ENCODE assay signal across 13 cellular contexts in the genomic region with DNA sequence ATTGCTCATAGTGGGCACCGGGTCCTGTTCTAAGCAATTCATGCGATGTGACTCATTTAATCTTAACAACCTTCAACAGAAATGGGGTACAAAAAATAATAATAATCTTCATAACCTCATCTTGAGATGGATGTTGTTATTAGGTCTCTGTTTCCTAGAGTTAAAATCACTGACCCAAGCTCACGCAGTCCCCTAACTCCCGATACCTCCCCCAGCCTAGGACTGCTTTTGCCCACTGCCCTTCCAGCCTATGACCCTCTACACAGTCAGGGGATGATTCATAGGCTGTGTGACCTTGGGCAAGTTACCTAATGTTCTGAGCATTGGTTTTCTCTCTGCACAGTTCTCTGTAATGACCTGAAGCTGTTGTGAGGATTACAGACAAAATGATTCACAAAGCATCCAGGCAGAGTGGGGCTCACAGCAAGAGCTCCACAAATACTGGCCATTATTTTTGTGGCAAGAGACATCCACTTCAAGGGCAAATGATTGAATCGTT. TPM values are rescaled to one million over a fixed set of nuclear protein-coding genes. Genes with fewer than 3 reads are reported as not detected.
DNase-seq lines count a peak whose midpoint lies in the region; ATAC-seq, FAIRE-seq and TF ChIP-seq lines count a peak whose summit lies in the region.
"Had no signal": no experiment of that assay in that cellular context is flagged by ENCODE, and none has a peak within 500 bp of the region (broad histone marks: within the 10 kb centered on the region; RNA-seq: fewer than 3 reads in every experiment).

No MANE protein-coding gene starts in this region.

- H3K79me2 ChIP-seq in HepG2 (ENCODE audit: insufficient read depth, low read length) = no peaks in the 10 kb centered on the region

- H3K9ac ChIP-seq in adipocyte (ENCODE audit: low read length) = peak overlapping the region; percentile 62
- H3K9ac ChIP-seq in HepG2 (ENCODE audit: insufficient read depth, low read depth, low read length) = no peak overlapping the region

- TF ChIP-seq EP300 in A549 (IDR thresholded peaks at IDR 0.05) (no peak), HepG2 (IDR thresholded peaks at IDR 0.05; ENCODE audit: low read depth in 2 of 2, low read length in 2 of 2) (no peak), HepG2 (CRISPR knock-in tag; IDR thresholded peaks at IDR 0.05; ENCODE audit: borderline replicate concordance) (no peak)

- TF ChIP-seq CTCF in A549 (IDR thresholded peaks at IDR 0.05) = no peak; the same call in 1 of the 3 replicates
- TF ChIP-seq CTCF in HEK293 (tag by site-specific recombination; IDR thresholded peaks at IDR 0.05) = no peak
- TF ChIP-seq CTCF in HepG2 (CRISPR knock-in tag; IDR thresholded peaks at IDR 0.05) = no peak

- POLR2A ChIA-PET in A549 (lab: Yijun Ruan, JAX) (interaction anchor here (1.2 kb wide), 1 partner anchor 22 kb away, joined by 4 read pairs; no protein-coding TSS in a partner anchor), HEK293 (lab: Yijun Ruan, JAX) (interaction anchor here (0.5 to 2.5 kb wide), 3 partner anchors 19 to 114 kb away, joined by 4 to 17 read pairs (median 6); a partner anchor contains a TSS), HepG2 (lab: Yijun Ruan, JAX) (no interaction called here)

- WGBS in A549 (ENCODE audit: missing lambda C conversion rate) = 31% methylated on average over 5 of the region's 5 CpGs
- 29% methylated on average over 5 of the region's 5 CpGs for WGBS in HepG2 (ENCODE audit: low lambda C conversion rate)

- ATAC-seq in A549 = peak; percentile 34 to 47; a peak in 3 of 6 replicates
- peak; percentile 57 for ATAC-seq in HepG2
- ATAC-seq in GM21576 (IDR thresholded peaks at IDR 0.05; ENCODE audit: unreplicated experiment) = no peak

- no TSS peak for BruUV-seq in HepG2 (replicated peaks; lab: Mats Ljungman, UMichigan)

- no peak for FAIRE-seq in A549 (lab: Jason Lieb, UNC)
- FAIRE-seq in HepG2 (lab: Jason Lieb, UNC) = no peak

- H3K27me3 ChIP-seq in adipocyte (replicated peaks; ENCODE audit: control insufficient read depth, insufficient read depth, low read length) = peaks cover under 1% of the 10 kb centered on the region
- H3K27me3 ChIP-seq in HepG2 (ENCODE audit: control insufficient read depth in 1 of 2, insufficient read depth in 2 of 2, low read length in 2 of 2) = peaks cover 0 to 7% of the 10 kb centered on the region in 2 experiments; a peak in 1 of 5 replicates

- H3K4me3 ChIP-seq in A549 (no peak overlapping the region), HEK293 (ENCODE audit: low read depth, low read length) (no peak overlapping the region), adipocyte (ENCODE audit: low read length) (no peak overlapping the region), HepG2 (replicated peaks in 1 of 3; ENCODE audit: insufficient read depth in 1 of 3, low read depth in 2 of 3, low read length in 3 of 3) (no peak overlapping the region)
- H3K4me3 ChIP-seq: gastrocnemius medialis, upper lobe of right lung had no signal

- H3K4me1 ChIP-seq in A549 = peaks cover 10% of the 10 kb centered on the region; the same call in 2 of the 3 replicates
- no peaks in the 10 kb centered on the region for H3K4me1 ChIP-seq in HEK293 (ENCODE audit: control insufficient read depth, insufficient read depth, low read length)
- peaks cover 18% of the 10 kb centered on the region for H3K4me1 ChIP-seq in adipocyte (ENCODE audit: control insufficient read depth, insufficient read depth, low read length)
- H3K4me1 ChIP-seq in HepG2 (ENCODE audit: insufficient read depth, low read length) = peaks cover 16% of the 10 kb centered on the region
- H3K4me1 ChIP-seq: gastrocnemius medialis, upper lobe of right lung had no signal

- DNase-seq in A549 (ENCODE audit: low read depth in 1 of 2, low spot score in 1 of 2) (no peak), adipocyte (ENCODE audit: low read depth) (peak; percentile 15), HepG2 (ENCODE audit: low spot score) (peak; percentile 22), medulla oblongata (ENCODE audit: extremely low spot score) (no peak), NCI-H1694 (lab: John Stamatoyannopoulos, UW) (no peak), DMS79 (lab: John Stamatoyannopoulos, UW) (no peak)
- DNase-seq: gastrocnemius medialis, upper lobe of right lung had no signal

- H3K9me3 ChIP-seq in A549 (no peaks in the 10 kb centered on the region), HEK293 (ENCODE audit: control insufficient read depth, insufficient read depth, low read depth, low read length) (no peaks in the 10 kb centered on the region), adipocyte (ENCODE audit: control insufficient read depth, low read length) (no peaks in the 10 kb centered on the region), HepG2 (ENCODE audit: low read length) (no peaks in the 10 kb centered on the region)
- H3K9me3 ChIP-seq: gastrocnemius medialis, upper lobe of right lung had no signal

- TF ChIP-seq POLR2A in A549 (IDR thresholded peaks at IDR 0.05; ENCODE audit: low read length) = no peak
- TF ChIP-seq POLR2A in HepG2 (IDR thresholded peaks at IDR 0.05; ENCODE audit: insufficient read depth in 1 of 2, low read depth in 2 of 2, low read length in 2 of 2) = no peak

- in situ Hi-C loops in HepG2 (cut with HindIII; ENCODE audit: extremely low pct_ligation_motif_present, low pct_unique_long_range_greater_than_20kb) = no loop called here

- peak overlapping the region; percentile 72 for H3K4me2 ChIP-seq in A549
- peak overlapping the region; percentile 46 for H3K4me2 ChIP-seq in HepG2 (ENCODE audit: low read depth, low read length)

- H3K27ac ChIP-seq in A549 (peak overlapping the region in 1 of 2 experiments; percentile 5; a peak in 1 of 6 replicates), HEK293 (ENCODE audit: extremely low read depth, low read depth, low read length) (no peak overlapping the region), HepG2 (ENCODE audit: extremely low read length, insufficient read depth, low read length) (no peak overlapping the region)
- H3K27ac ChIP-seq: gastrocnemius medialis, upper lobe of right lung had no signal

- intact Hi-C loops in HepG2 (cut with micrococcal nuclease; ENCODE audit: unreplicated experiment) = loop anchor here (1.0 to 2.0 kb wide), 2 partner anchors 40 to 157 kb away; no protein-coding TSS in a partner anchor

- TF ChIP-seq RAD21 in A549 (conservative IDR thresholded peaks at IDR 0.05 in 1 of 2, IDR thresholded peaks at IDR 0.05 in 1 of 2) = no peak
- TF ChIP-seq RAD21 in HepG2 (CRISPR knock-in tag; IDR thresholded peaks at IDR 0.05) = no peak

- H3K36me3 ChIP-seq in HEK293 (ENCODE audit: control insufficient read depth in 2 of 2, insufficient read depth in 1 of 2, low read length in 2 of 2) (no peaks in the 10 kb centered on the region), adipocyte (ENCODE audit: control insufficient read depth, insufficient read depth, low read length, severe bottlenecking) (no peaks in the 10 kb centered on the region), HepG2 (replicated peaks in 1 of 2; ENCODE audit: control insufficient read depth in 1 of 2, insufficient read depth in 2 of 2, low read length in 2 of 2) (no peaks in the 10 kb centered on the region)
- H3K36me3 ChIP-seq: gastrocnemius medialis, upper lobe of right lung had no signal

- H4K20me1 ChIP-seq in HepG2 (ENCODE audit: insufficient read depth, low read length) = no peaks in the 10 kb centered on the region

- no peak overlapping the region for H2AFZ ChIP-seq in HepG2 (ENCODE audit: low read length)

- CTCF ChIA-PET in A549 (lab: Yijun Ruan, JAX) = interaction anchor here (0.6 to 4.5 kb wide), 24 partner anchors 11 to 344 kb away, joined by 3 to 24 read pairs (median 5); a partner anchor contains a TSS
- CTCF ChIA-PET in HEK293 (lab: Yijun Ruan, JAX) = interaction anchor here (0.9 to 6.3 kb wide), 21 partner anchors 9 to 313 kb away, joined by 3 to 59 read pairs (median 6); a partner anchor contains a TSS
- CTCF ChIA-PET in HepG2 (lab: Yijun Ruan, JAX; ENCODE audit: low intra/inter-chr PET ratio, low total read pairs) = interaction anchor here (1.6 to 2.6 kb wide), 2 partner anchors 39 to 54 kb away, joined by 5 to 20 read pairs; no protein-coding TSS in a partner anchor

RNA-seq across cellular contexts. Expression of a gene that starts 19.9 kb away (rescaled TPM):
- polyA plus RNA-seq in A549 (2011; rRNA removed) (23.8 and 24.9 TPM in 2 replicates), A549 (2017; fragmentation: RNase III; extraction: RNeasy Plus Mini Kit Qiagen cat#74134 plus additional on column Dnase treatment) (50.3 to 52.5 TPM (median 52.0 TPM) in 3 replicates), HepG2 (2011; rRNA removed) (29.5 TPM in 2 replicates)
- 63.0 and 82.2 TPM in 2 replicates for polyA plus RNA-seq in A549 (2012; cell fraction: cytosol; rRNA removed)
- polyA plus RNA-seq in A549 (2012; cell fraction: nucleus; rRNA removed) = 57.0 and 68.5 TPM in 2 replicates
- polyA minus RNA-seq in A549 (2011; rRNA and poly(A)+ RNA removed) = 14.3 and 14.9 TPM in 2 replicates
- total RNA-seq in HepG2 (2016; rRNA removed; fragmentation: Illumina TruSeq; extraction: Trizol) = 40.3 and 45.6 TPM in 2 replicates
- total RNA-seq in HepG2 (2016; cell fraction: cytosol; rRNA removed; fragmentation: Illumina TruSeq; extraction: Trizol; ENCODE audit: low read depth) = 33.4 and 35.3 TPM in 2 replicates
- 40.9 and 46.1 TPM in 2 replicates for total RNA-seq in HepG2 (2016; cell fraction: insoluble cytoplasmic fraction; rRNA removed; fragmentation: Illumina TruSeq; extraction: Trizol)
- total RNA-seq in HepG2 (2016; cell fraction: membrane; rRNA removed; fragmentation: Illumina TruSeq; extraction: Trizol) = 44.5 and 56.8 TPM in 2 replicates
- total RNA-seq in HepG2 (2016; cell fraction: nucleus; rRNA removed; fragmentation: Illumina TruSeq; extraction: Trizol) = 24.5 and 30.0 TPM in 2 replicates
- 33.0 and 55.8 TPM in 2 replicates for polyA plus RNA-seq in HepG2 (2011; cell fraction: cytosol; rRNA removed)
- 33.3 and 33.4 TPM in 2 replicates for polyA plus RNA-seq in HepG2 (2011; cell fraction: nucleus; rRNA removed)
- polyA plus RNA-seq in HepG2 (2012) = 16.5 and 23.5 TPM in 2 replicates
- polyA plus RNA-seq in HepG2 (2016; cell fraction: cytosol; fragmentation: Illumina TruSeq; extraction: Trizol; ENCODE audit: low read depth) = 26.8 and 41.3 TPM in 2 replicates
- 32.6 and 35.9 TPM in 2 replicates for polyA plus RNA-seq in HepG2 (2016; cell fraction: insoluble cytoplasmic fraction; fragmentation: Illumina TruSeq; extraction: Trizol; ENCODE audit: low read depth)
- 36.2 and 46.2 TPM in 2 replicates for polyA plus RNA-seq in HepG2 (2016; cell fraction: membrane; fragmentation: Illumina TruSeq; extraction: Trizol; ENCODE audit: low read depth)
- polyA plus RNA-seq in HepG2 (2016; cell fraction: nucleus; fragmentation: Illumina TruSeq; extraction: Trizol; ENCODE audit: insufficient read depth, low read depth) = 42.3 and 44.8 TPM in 2 replicates
- polyA minus RNA-seq in HepG2 (2011; rRNA and poly(A)+ RNA removed; ENCODE audit: low replicate concordance) = 41.9 and 45.1 TPM in 2 replicates
- 13.7 and 14.0 TPM in 2 replicates for polyA minus RNA-seq in HepG2 (2011; cell fraction: cytosol; rRNA and poly(A)+ RNA removed)
- polyA minus RNA-seq in HepG2 (2011; cell fraction: nucleus; rRNA and poly(A)+ RNA removed) = 5.2 and 9.7 TPM in 2 replicates

RNA-seq across cellular contexts. Expression of a gene that starts 26.3 kb away (rescaled TPM):
- polyA plus RNA-seq in A549 (2011; rRNA removed) (0.05 TPM in 1 of 2 replicates, not detected in the other), A549 (2017; fragmentation: RNase III; extraction: RNeasy Plus Mini Kit Qiagen cat#74134 plus additional on column Dnase treatment) (0.04 TPM in 1 of 3 replicates, not detected in the others), HepG2 (2011; rRNA removed) (not detected in 2 replicates)
- not detected in 2 replicates for polyA plus RNA-seq in A549 (2012; cell fraction: cytosol; rRNA removed)
- polyA plus RNA-seq in A549 (2012; cell fraction: nucleus; rRNA removed) = 0.05 TPM in 1 of 2 replicates, not detected in the other
- polyA minus RNA-seq in A549 (2011; rRNA and poly(A)+ RNA removed) = not detected in 2 replicates
- total RNA-seq in HepG2 (2016; rRNA removed; fragmentation: Illumina TruSeq; extraction: Trizol) = not detected in 2 replicates
- not detected in 2 replicates for total RNA-seq in HepG2 (2016; cell fraction: cytosol; rRNA removed; fragmentation: Illumina TruSeq; extraction: Trizol; ENCODE audit: low read depth)
- total RNA-seq in HepG2 (2016; cell fraction: insoluble cytoplasmic fraction; rRNA removed; fragmentation: Illumina TruSeq; extraction: Trizol) = not detected in 2 replicates
- not detected in 2 replicates for total RNA-seq in HepG2 (2016; cell fraction: membrane; rRNA removed; fragmentation: Illumina TruSeq; extraction: Trizol)
- total RNA-seq in HepG2 (2016; cell fraction: nucleus; rRNA removed; fragmentation: Illumina TruSeq; extraction: Trizol) = not detected in 2 replicates
- polyA plus RNA-seq in HepG2 (2011; cell fraction: cytosol; rRNA removed) = not detected in 2 replicates
- polyA plus RNA-seq in HepG2 (2011; cell fraction: nucleus; rRNA removed) = not detected in 2 replicates
- not detected in 2 replicates for polyA plus RNA-seq in HepG2 (2012)
- polyA plus RNA-seq in HepG2 (2016; cell fraction: cytosol; fragmentation: Illumina TruSeq; extraction: Trizol; ENCODE audit: low read depth) = not detected in 2 replicates
- not detected in 2 replicates for polyA plus RNA-seq in HepG2 (2016; cell fraction: insoluble cytoplasmic fraction; fragmentation: Illumina TruSeq; extraction: Trizol; ENCODE audit: low read depth)
- polyA plus RNA-seq in HepG2 (2016; cell fraction: membrane; fragmentation: Illumina TruSeq; extraction: Trizol; ENCODE audit: low read depth) = not detected in 2 replicates
- polyA plus RNA-seq in HepG2 (2016; cell fraction: nucleus; fragmentation: Illumina TruSeq; extraction: Trizol; ENCODE audit: insufficient read depth, low read depth) = not detected in 2 replicates
- polyA minus RNA-seq in HepG2 (2011; rRNA and poly(A)+ RNA removed; ENCODE audit: low replicate concordance) = 0.07 TPM in 1 of 2 replicates, not detected in the other
- polyA minus RNA-seq in HepG2 (2011; cell fraction: cytosol; rRNA and poly(A)+ RNA removed) = not detected in 2 replicates
- not detected in 2 replicates for polyA minus RNA-seq in HepG2 (2011; cell fraction: nucleus; rRNA and poly(A)+ RNA removed)
- total RNA-seq: activated naive CD4-positive, alpha-beta T cell treated with anti-CD3 and anti-CD28 coated beads for 36 hours; gastrocnemius medialis; left colon; neural crest cell; upper lobe of right lung had no signal

RNA-seq across cellular contexts. Expression of a gene that starts 48.7 kb away (rescaled TPM):
- polyA plus RNA-seq in A549 (2011; rRNA removed) (12.5 and 12.8 TPM in 2 replicates), A549 (2017; fragmentation: RNase III; extraction: RNeasy Plus Mini Kit Qiagen cat#74134 plus additional on column Dnase treatment) (15.2 to 21.8 TPM (median 17.2 TPM) in 3 replicates), HepG2 (2011; rRNA removed) (5.1 and 9.1 TPM in 2 replicates)
- 8.1 and 12.1 TPM in 2 replicates for polyA plus RNA-seq in A549 (2012; cell fraction: cytosol; rRNA removed)
- polyA plus RNA-seq in A549 (2012; cell fraction: nucleus; rRNA removed) = 14.0 and 14.9 TPM in 2 replicates
- 24.0 and 25.4 TPM in 2 replicates for polyA minus RNA-seq in A549 (2011; rRNA and poly(A)+ RNA removed)
- total RNA-seq in HepG2 (2016; rRNA removed; fragmentation: Illumina TruSeq; extraction: Trizol) = 4.1 and 5.3 TPM in 2 replicates
- total RNA-seq in HepG2 (2016; cell fraction: cytosol; rRNA removed; fragmentation: Illumina TruSeq; extraction: Trizol; ENCODE audit: low read depth) = 0.71 and 0.88 TPM in 2 replicates
- 5.1 TPM in 2 replicates for total RNA-seq in HepG2 (2016; cell fraction: insoluble cytoplasmic fraction; rRNA removed; fragmentation: Illumina TruSeq; extraction: Trizol)
- total RNA-seq in HepG2 (2016; cell fraction: membrane; rRNA removed; fragmentation: Illumina TruSeq; extraction: Trizol) = 2.0 and 2.8 TPM in 2 replicates
- total RNA-seq in HepG2 (2016; cell fraction: nucleus; rRNA removed; fragmentation: Illumina TruSeq; extraction: Trizol) = 3.5 and 5.0 TPM in 2 replicates
- 6.9 and 7.2 TPM in 2 replicates for polyA plus RNA-seq in HepG2 (2011; cell fraction: cytosol; rRNA removed)
- 13.4 and 15.2 TPM in 2 replicates for polyA plus RNA-seq in HepG2 (2011; cell fraction: nucleus; rRNA removed)
- polyA plus RNA-seq in HepG2 (2012) = 4.1 and 4.7 TPM in 2 replicates
- polyA plus RNA-seq in HepG2 (2016; cell fraction: cytosol; fragmentation: Illumina TruSeq; extraction: Trizol; ENCODE audit: low read depth) = 1.8 and 2.4 TPM in 2 replicates
- 5.3 and 5.4 TPM in 2 replicates for polyA plus RNA-seq in HepG2 (2016; cell fraction: insoluble cytoplasmic fraction; fragmentation: Illumina TruSeq; extraction: Trizol; ENCODE audit: low read depth)
- polyA plus RNA-seq in HepG2 (2016; cell fraction: membrane; fragmentation: Illumina TruSeq; extraction: Trizol; ENCODE audit: low read depth) = 1.9 and 2.3 TPM in 2 replicates
- polyA plus RNA-seq in HepG2 (2016; cell fraction: nucleus; fragmentation: Illumina TruSeq; extraction: Trizol; ENCODE audit: insufficient read depth, low read depth) = 5.5 and 6.3 TPM in 2 replicates
- 13.5 and 19.9 TPM in 2 replicates for polyA minus RNA-seq in HepG2 (2011; rRNA and poly(A)+ RNA removed; ENCODE audit: low replicate concordance)
- 4.4 and 5.6 TPM in 2 replicates for polyA minus RNA-seq in HepG2 (2011; cell fraction: cytosol; rRNA and poly(A)+ RNA removed)
- 11.5 and 19.1 TPM in 2 replicates for polyA minus RNA-seq in HepG2 (2011; cell fraction: nucleus; rRNA and poly(A)+ RNA removed)

RNA-seq across cellular contexts. Expression of a gene that starts 58.3 kb away (rescaled TPM):
- polyA plus RNA-seq in A549 (2011; rRNA removed) (16.4 and 19.0 TPM in 2 replicates), A549 (2017; fragmentation: RNase III; extraction: RNeasy Plus Mini Kit Qiagen cat#74134 plus additional on column Dnase treatment) (18.4 to 23.5 TPM (median 19.5 TPM) in 3 replicates), HepG2 (2011; rRNA removed) (6.1 and 9.2 TPM in 2 replicates)
- polyA plus RNA-seq in A549 (2012; cell fraction: cytosol; rRNA removed) = 17.3 and 20.9 TPM in 2 replicates
- 83.7 and 89.2 TPM in 2 replicates for polyA plus RNA-seq in A549 (2012; cell fraction: nucleus; rRNA removed)
- polyA minus RNA-seq in A549 (2011; rRNA and poly(A)+ RNA removed) = 33.8 and 36.3 TPM in 2 replicates
- total RNA-seq in HepG2 (2016; rRNA removed; fragmentation: Illumina TruSeq; extraction: Trizol) = 2.4 and 5.3 TPM in 2 replicates
- 1.6 and 1.9 TPM in 2 replicates for total RNA-seq in HepG2 (2016; cell fraction: cytosol; rRNA removed; fragmentation: Illumina TruSeq; extraction: Trizol; ENCODE audit: low read depth)
- total RNA-seq in HepG2 (2016; cell fraction: insoluble cytoplasmic fraction; rRNA removed; fragmentation: Illumina TruSeq; extraction: Trizol) = 2.5 and 5.7 TPM in 2 replicates
- total RNA-seq in HepG2 (2016; cell fraction: membrane; rRNA removed; fragmentation: Illumina TruSeq; extraction: Trizol) = 2.5 and 3.5 TPM in 2 replicates
- total RNA-seq in HepG2 (2016; cell fraction: nucleus; rRNA removed; fragmentation: Illumina TruSeq; extraction: Trizol) = 7.1 and 8.8 TPM in 2 replicates
- polyA plus RNA-seq in HepG2 (2011; cell fraction: cytosol; rRNA removed) = 3.8 and 4.9 TPM in 2 replicates
- polyA plus RNA-seq in HepG2 (2011; cell fraction: nucleus; rRNA removed) = 55.4 and 60.1 TPM in 2 replicates
- 5.4 and 7.0 TPM in 2 replicates for polyA plus RNA-seq in HepG2 (2012)
- 1.1 and 1.2 TPM in 2 replicates for polyA plus RNA-seq in HepG2 (2016; cell fraction: cytosol; fragmentation: Illumina TruSeq; extraction: Trizol; ENCODE audit: low read depth)
- 1.6 and 1.8 TPM in 2 replicates for polyA plus RNA-seq in HepG2 (2016; cell fraction: insoluble cytoplasmic fraction; fragmentation: Illumina TruSeq; extraction: Trizol; ENCODE audit: low read depth)
- polyA plus RNA-seq in HepG2 (2016; cell fraction: membrane; fragmentation: Illumina TruSeq; extraction: Trizol; ENCODE audit: low read depth) = 1.9 and 2.2 TPM in 2 replicates
- polyA plus RNA-seq in HepG2 (2016; cell fraction: nucleus; fragmentation: Illumina TruSeq; extraction: Trizol; ENCODE audit: insufficient read depth, low read depth) = 17.7 and 18.4 TPM in 2 replicates
- polyA minus RNA-seq in HepG2 (2011; rRNA and poly(A)+ RNA removed; ENCODE audit: low replicate concordance) = 10.6 and 16.6 TPM in 2 replicates
- 2.3 and 4.5 TPM in 2 replicates for polyA minus RNA-seq in HepG2 (2011; cell fraction: cytosol; rRNA and poly(A)+ RNA removed)
- 12.6 and 12.9 TPM in 2 replicates for polyA minus RNA-seq in HepG2 (2011; cell fraction: nucleus; rRNA and poly(A)+ RNA removed)

Comparison
In these comparisons a context has a peak if more than half of its experiments do, and no peak if none do; other contexts are left out.
1. DNase-seq: peak in adipocyte (single experiment) and HepG2 (single experiment); none in A549 (0 of 2), medulla oblongata (single experiment), NCI-H1694 (single experiment) and DMS79 (single experiment).